8 cellular contexts compared by ENCODE assay signal in genomic region chr17:68253426-68253825, GRCh38. TPM values are rescaled to one million over a fixed set of nuclear protein-coding genes. Genes with fewer than 3 reads are reported as not detected.
DNase-seq lines count a peak whose midpoint lies in the region; ATAC-seq, FAIRE-seq and TF ChIP-seq lines count a peak whose summit lies in the region.
"Not testable (repeated sequence)": the region's sequence is repeated elsewhere in the genome, so short reads cannot be mapped to it uniquely, and the experiment has no call there.

No MANE protein-coding gene starts in this region.

- peak in 1 of 5 donors; percentile 48 for DNase-seq in CD8-positive, alpha-beta memory T cell
- peak; percentile 36 for DNase-seq in NK-92 treated with Interleukin-12 subunit alpha and Interleukin-12 subunit beta, amount 100 ng/mL, for 24 hours (lab: John Stamatoyannopoulos, UW)
- not testable (repeated sequence) for DNase-seq in activated B cell treated with CpG ODN at 0.5 μM for 24 hours; activated T-cell treated with anti-CD3 and anti-CD28 coated beads, Interleukin-2, amount 50 U/mL, for 4 hours; activated naive CD8-positive, alpha-beta T cell treated with anti-CD3 and anti-CD28 coated beads for 36 hours; spleen; urothelium cell line (ENCODE audit: low spot score)
- peak; percentile 30 for DNase-seq in left lobe of liver (ENCODE audit: low spot score)

- CTCF ChIA-PET in CD8-positive, alpha-beta memory T cell (lab: Charles Lee) = interaction anchor here (1.3 kb wide), 1 partner anchor 215 kb away, joined by 3 read pairs; no protein-coding TSS in a partner anchor
- CTCF ChIA-PET in activated B cell treated with CpG ODN at 0.5 μM for 24 hours (lab: Charles Lee) = not testable (repeated sequence)

- not testable (repeated sequence) for H3K27me3 ChIP-seq in CD8-positive, alpha-beta memory T cell (ENCODE audit: insufficient read depth, low read length, poor library complexity, severe bottlenecking); spleen (replicated peaks in 1 of 7)

- H3K4me3 ChIP-seq in CD8-positive, alpha-beta memory T cell (ENCODE audit: low read length); spleen: not testable (repeated sequence)

- not testable (repeated sequence) for H3K27me3 Mint-ChIP-seq in CD8-positive, alpha-beta memory T cell; activated B cell treated with CpG ODN at 0.5 μM for 24 hours; activated T-cell treated with anti-CD3 and anti-CD28 coated beads, Interleukin-2, amount 50 U/mL, for 4 hours (ENCODE audit: low read depth); activated naive CD8-positive, alpha-beta T cell treated with anti-CD3 and anti-CD28 coated beads for 36 hours

- intact Hi-C loops in activated B cell treated with CpG ODN at 0.5 μM for 24 hours (cut with micrococcal nuclease); spleen (cut with DNase I; ENCODE audit: low total_unique reads): not testable (repeated sequence)

- not testable (repeated sequence) for H3K9me3 ChIP-seq in CD8-positive, alpha-beta memory T cell (ENCODE audit: low read length); spleen

- peak overlapping the region; percentile 84 to 100 (median 98) for H3K27ac Mint-ChIP-seq in CD8-positive, alpha-beta memory T cell
- peak overlapping the region; percentile 89 for H3K27ac Mint-ChIP-seq in activated B cell treated with CpG ODN at 0.5 μM for 24 hours
- peak overlapping the region; percentile 83 for H3K27ac Mint-ChIP-seq in activated naive CD8-positive, alpha-beta T cell treated with anti-CD3 and anti-CD28 coated beads for 36 hours

- H3K36me3 Mint-ChIP-seq in CD8-positive, alpha-beta memory T cell = peaks cover 4 to 48% (median 11%) of the 10 kb centered on the region in 3 donors
- H3K36me3 Mint-ChIP-seq in activated B cell treated with CpG ODN at 0.5 μM for 24 hours (ENCODE audit: low read depth) = peaks cover 64% of the 10 kb centered on the region
- H3K36me3 Mint-ChIP-seq in activated T-cell treated with anti-CD3 and anti-CD28 coated beads, Interleukin-2, amount 50 U/mL, for 4 hours (ENCODE audit: insufficient read depth) = peaks cover 32% of the 10 kb centered on the region
- H3K36me3 Mint-ChIP-seq in activated naive CD8-positive, alpha-beta T cell treated with anti-CD3 and anti-CD28 coated beads for 36 hours = peaks cover 74% of the 10 kb centered on the region

- peaks cover 77 to 96% (median 82%) of the 10 kb centered on the region in 3 donors for H3K4me1 Mint-ChIP-seq in CD8-positive, alpha-beta memory T cell
- peaks cover 88% of the 10 kb centered on the region for H3K4me1 Mint-ChIP-seq in activated B cell treated with CpG ODN at 0.5 μM for 24 hours
- H3K4me1 Mint-ChIP-seq in activated T-cell treated with anti-CD3 and anti-CD28 coated beads, Interleukin-2, amount 50 U/mL, for 4 hours (ENCODE audit: low read depth) = peaks cover 86% of the 10 kb centered on the region
- peaks cover 86% of the 10 kb centered on the region for H3K4me1 Mint-ChIP-seq in activated naive CD8-positive, alpha-beta T cell treated with anti-CD3 and anti-CD28 coated beads for 36 hours

- not testable (repeated sequence) for H3K9me3 Mint-ChIP-seq in CD8-positive, alpha-beta memory T cell; activated B cell treated with CpG ODN at 0.5 μM for 24 hours; activated T-cell treated with anti-CD3 and anti-CD28 coated beads, Interleukin-2, amount 50 U/mL, for 4 hours; activated naive CD8-positive, alpha-beta T cell treated with anti-CD3 and anti-CD28 coated beads for 36 hours

- peaks cover 82% of the 10 kb centered on the region for H3K4me1 ChIP-seq in CD8-positive, alpha-beta memory T cell (ENCODE audit: insufficient read depth, low read length)
- H3K4me1 ChIP-seq in spleen = peaks cover 33 to 98% (median 75%) of the 10 kb centered on the region in 6 donors

- TF ChIP-seq CTCF in activated B cell treated with CpG ODN at 0.5 μM for 24 hours (IDR thresholded peaks at IDR 0.05); spleen (IDR thresholded peaks at IDR 0.05 in 8 of 11, conservative IDR thresholded peaks at IDR 0.05 in 3 of 11): not testable (repeated sequence)

- H3K27ac ChIP-seq in CD8-positive, alpha-beta memory T cell (ENCODE audit: low read depth, low read length) = peak overlapping the region; percentile 32
- peak overlapping the region in 7 of 8 donors; percentile 69 to 83 (median 70) for H3K27ac ChIP-seq in spleen

- WGBS in spleen, 5 donors = 36 to 44% (median 39%) methylated on average over 7 of the region's 7 CpGs

- peak overlapping the region; percentile 65 to 87 (median 77) for H3K4me3 Mint-ChIP-seq in CD8-positive, alpha-beta memory T cell
- not testable (repeated sequence) for H3K4me3 Mint-ChIP-seq in activated B cell treated with CpG ODN at 0.5 μM for 24 hours
- peak overlapping the region; percentile 46 for H3K4me3 Mint-ChIP-seq in activated T-cell treated with anti-CD3 and anti-CD28 coated beads, Interleukin-2, amount 50 U/mL, for 4 hours
- H3K4me3 Mint-ChIP-seq in activated naive CD8-positive, alpha-beta T cell treated with anti-CD3 and anti-CD28 coated beads for 36 hours = peak overlapping the region; percentile 33

- ATAC-seq in activated B cell treated with CpG ODN at 0.5 μM for 24 hours (ENCODE audit: low read depth) = peak; percentile 25
- ATAC-seq in activated T-cell treated with anti-CD3 and anti-CD28 coated beads, Interleukin-2, amount 50 U/mL, for 4 hours; left lobe of liver: not testable (repeated sequence)

- FAIRE-seq in urothelium cell line (lab: Jason Lieb, UNC) = peak; percentile 56

- H3K36me3 ChIP-seq in CD8-positive, alpha-beta memory T cell (ENCODE audit: insufficient read depth, low read length) = not testable (repeated sequence)
- H3K36me3 ChIP-seq in spleen = peaks cover 0 to 65% (median 12%) of the 10 kb centered on the region in 6 donors

- TF ChIP-seq POLR2A in spleen (IDR thresholded peaks at IDR 0.05) = not testable (repeated sequence)

- POLR2A ChIA-PET in CD8-positive, alpha-beta memory T cell (lab: Charles Lee) = interaction anchor here (0.6 kb wide), 1 partner anchor 184 kb away, joined by 6 read pairs; no protein-coding TSS in a partner anchor
- POLR2A ChIA-PET in activated B cell treated with CpG ODN at 0.5 μM for 24 hours (lab: Charles Lee) = interaction anchor here (0.7 to 2.8 kb wide), 3 partner anchors 38 to 205 kb away, joined by 3 to 15 read pairs (median 4); partner anchors contain the start of genes ARSG and SLC16A6

RNA-seq across cellular contexts. Expression of gene AMZ2, which starts 5.6 kb away (rescaled TPM):
- total RNA-seq in CD8-positive, alpha-beta memory T cell = 100 to 1,000 TPM; 113 to 118 TPM
- 141 TPM for polyA plus RNA-seq in CD8-positive, alpha-beta memory T cell
- total RNA-seq in activated B cell treated with CpG ODN at 0.5 μM for 24 hours (42.1 and 55.4 TPM in 2 replicates), left lobe of liver (21.1 TPM), spleen (10 to 100 TPM; 40.4 to 55.0 (median 49.2) TPM)
- total RNA-seq in activated T-cell treated with anti-CD3 and anti-CD28 coated beads, Interleukin-2, amount 50 U/mL, for 4 hours = 10 to 100 TPM; 62.7 to 74.6 (median 72.8) TPM
- 100 to 1,000 TPM; 120 to 134 TPM for total RNA-seq in activated naive CD8-positive, alpha-beta T cell treated with anti-CD3 and anti-CD28 coated beads for 36 hours
- polyA plus RNA-seq in spleen = 10 to 100 TPM; 60.1 to 75.1 (median 64.4) TPM

RNA-seq across cellular contexts. Expression of gene SLC16A6, which starts 37.5 kb away (rescaled TPM):
- total RNA-seq in CD8-positive, alpha-beta memory T cell = 1 to 10 TPM; 8.4 to 9.4 TPM
- polyA plus RNA-seq in CD8-positive, alpha-beta memory T cell = 1.3 TPM
- total RNA-seq in activated B cell treated with CpG ODN at 0.5 μM for 24 hours (10.2 and 11.0 TPM in 2 replicates), left lobe of liver (0.40 TPM), spleen (1 to 10 TPM; 4.4 to 8.7 (median 7.1) TPM)
- total RNA-seq in activated T-cell treated with anti-CD3 and anti-CD28 coated beads, Interleukin-2, amount 50 U/mL, for 4 hours = 1 to 10 TPM; 5.9 to 7.7 (median 6.0) TPM
- total RNA-seq in activated naive CD8-positive, alpha-beta T cell treated with anti-CD3 and anti-CD28 coated beads for 36 hours = 1 to 10 TPM; 5.9 to 6.0 TPM
- polyA plus RNA-seq in spleen = 1 to 10 TPM; 1.5 to 2.1 (median 1.8) TPM

RNA-seq across cellular contexts. Expression of gene ARSG, which starts 37.9 kb away (rescaled TPM):
- 1 to 10 TPM; 7.0 to 7.7 TPM for total RNA-seq in CD8-positive, alpha-beta memory T cell
- 9.5 TPM for polyA plus RNA-seq in CD8-positive, alpha-beta memory T cell
- 15.5 and 19.6 TPM in 2 replicates for total RNA-seq in activated B cell treated with CpG ODN at 0.5 μM for 24 hours
- total RNA-seq in activated T-cell treated with anti-CD3 and anti-CD28 coated beads, Interleukin-2, amount 50 U/mL, for 4 hours = 1 to 10 TPM; 3.2 to 4.6 (median 4.5) TPM
- total RNA-seq in activated naive CD8-positive, alpha-beta T cell treated with anti-CD3 and anti-CD28 coated beads for 36 hours = 1 to 10 TPM; 5.0 to 5.2 TPM
- total RNA-seq in left lobe of liver = 3.4 TPM
- 10 to 100 TPM; 10.4 to 24.3 (median 18.7) TPM for total RNA-seq in spleen
- polyA plus RNA-seq in spleen = 1 to 10 TPM; 1.5 to 2.3 (median 2.1) TPM
